28 cellular contexts compared by ENCODE assay signal in genomic region chr10:107157071-107157470, GRCh38. TPM values are rescaled to one million over a fixed set of nuclear protein-coding genes. Genes with fewer than 3 reads are reported as not detected.
"Had no signal": no experiment of that assay in that cellular context is flagged by ENCODE, and none has a peak within 500 bp of the region (broad histone marks: within the 10 kb centered on the region; RNA-seq: fewer than 3 reads in every experiment).

No MANE protein-coding gene starts in this region.

- H3K4me1 ChIP-seq: heart left ventricle, lower lobe of right lung, parathyroid adenoma, psoas muscle, right lobe of liver, suprapubic skin, tibial artery, upper lobe of right lung had no signal

- H3K27me3 ChIP-seq: right lobe of liver, suprapubic skin, upper lobe of right lung had no signal

- H3K9me3 ChIP-seq: lower lobe of right lung, neutrophil, psoas muscle, right lobe of liver, suprapubic skin, thoracic aorta, tibial artery, upper lobe of right lung had no signal

- H3K4me3 ChIP-seq: heart left ventricle, lower lobe of right lung, neural progenitor cell, psoas muscle, right lobe of liver, skin epidermis, suprapubic skin, thoracic aorta, tibial artery, upper lobe of right lung had no signal

- ATAC-seq: lower lobe of right lung; natural killer cell; psoas muscle; right lobe of liver; stimulated activated effector memory CD8-positive, alpha-beta T cell treated with anti-CD3 and anti-CD28 coated beads, Interleukin-12 subunit alpha, Interleukin-12 subunit beta, amount 100 ng/mL, for 72 hours; upper lobe of right lung had no signal

- H3K27ac ChIP-seq: heart left ventricle, lower lobe of right lung, neural progenitor cell, neutrophil, parathyroid adenoma, psoas muscle, right lobe of liver, skin epidermis, suprapubic skin, thoracic aorta, tibial artery, upper lobe of right lung had no signal

- DNase-seq: heart left ventricle; hypothalamus; immature natural killer cell; islet precursor cell; lower lobe of right lung; mammary epithelial cell; mesenchymal stem cell; naive B cell; natural killer cell; nephron progenitor cell; occipital lobe; psoas muscle; right lobe of liver; stimulated activated CD4-positive, alpha-beta T cell treated with anti-CD3 and anti-CD28 coated beads, Interleukin-12 subunit alpha, Interleukin-12 subunit beta, amount 100 ng/mL, for 4 hours; stimulated activated CD4-positive, alpha-beta T cell treated with anti-CD3 and anti-CD28 coated beads, Interleukin-15, amount 100 ng/mL, for 24 hours; stimulated activated CD4-positive, alpha-beta T cell treated with anti-CD3 and anti-CD28 coated beads, Interleukin-4, amount 100 ng/mL, for 24 hours; stimulated activated naive CD4-positive, alpha-beta T cell; tibial artery; trophoblast cell; upper lobe of right lung had no signal

- H3K36me3 ChIP-seq: heart left ventricle, lower lobe of right lung, neural progenitor cell, neutrophil, right lobe of liver, suprapubic skin, thoracic aorta, tibial artery, upper lobe of right lung had no signal

- H3K9ac ChIP-seq: neural progenitor cell, parathyroid adenoma had no signal

- H3K4me2 ChIP-seq: neural progenitor cell had no signal

RNA-seq across cellular contexts. Expression of gene SORCS1, which starts 7.4 kb away (rescaled TPM):
- total RNA-seq: mammary epithelial cell, natural killer cell, osteocyte had no signal
